In the genomic region with DNA sequence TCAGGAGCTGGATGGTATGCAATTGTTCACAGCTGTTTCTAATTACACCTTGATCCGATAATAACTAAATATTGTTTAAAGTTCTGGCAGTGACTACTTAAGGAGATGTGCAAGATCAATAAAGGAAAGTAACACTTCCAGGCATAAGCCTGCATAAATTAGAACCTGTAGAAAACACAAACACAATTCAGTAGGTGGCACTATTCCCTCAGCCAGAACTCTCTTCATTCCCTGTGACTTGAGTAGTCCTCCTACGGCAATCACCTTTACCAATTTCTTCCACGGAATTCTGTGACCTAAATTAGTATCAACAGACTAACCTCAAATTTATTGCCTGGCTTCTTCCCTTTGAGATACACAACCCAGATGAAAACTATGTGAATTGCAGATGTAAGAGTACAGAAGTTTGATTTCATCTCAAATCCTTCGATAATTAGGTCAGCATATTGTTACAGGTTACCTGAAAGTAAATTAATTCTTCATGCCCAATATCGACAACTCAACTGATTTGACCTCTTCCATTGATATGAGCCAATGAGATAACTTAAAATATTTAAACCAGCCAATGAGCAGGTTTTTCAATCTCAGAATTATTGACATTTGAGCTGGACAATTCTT, we compare ENCODE assay signal across 9 cellular contexts.
A peak's percentile ranks its signal among the peaks of the same experiment; 100 is the strongest.
DNase-seq lines count a peak whose midpoint lies in the region; ATAC-seq and FAIRE-seq lines count a peak whose summit lies in the region.
"Had no signal": no experiment of that assay in that cellular context is flagged by ENCODE, and none has a peak within 500 bp of the region (broad histone marks: within the 10 kb centered on the region; RNA-seq: fewer than 3 reads in every experiment).

No MANE protein-coding gene starts in this region.

- H3K36me3 ChIP-seq in adipocyte (ENCODE audit: control insufficient read depth, insufficient read depth, low read length, severe bottlenecking): no peaks in the 10 kb centered on the region

- no peak overlapping the region for H3K9ac ChIP-seq in adipocyte (ENCODE audit: low read length)

- no peaks in the 10 kb centered on the region for H3K27me3 ChIP-seq in adipocyte (replicated peaks; ENCODE audit: control insufficient read depth, insufficient read depth, low read length)

- H3K4me3 ChIP-seq in adipocyte (ENCODE audit: low read length): no peak overlapping the region

- peaks cover 9% of the 10 kb centered on the region for H3K9me3 ChIP-seq in adipocyte (ENCODE audit: control insufficient read depth, low read length)

- H3K4me1 ChIP-seq in adipocyte (ENCODE audit: control insufficient read depth, insufficient read depth, low read length): peaks cover 11% of the 10 kb centered on the region

- ATAC-seq in HG03045 (IDR thresholded peaks at IDR 0.05; ENCODE audit: unreplicated experiment) (no peak), HG03175 (IDR thresholded peaks at IDR 0.05; ENCODE audit: unreplicated experiment) (no peak), GM21723 (IDR thresholded peaks at IDR 0.05; ENCODE audit: unreplicated experiment) (no peak)

- FAIRE-seq in islet of Langerhans (lab: Jason Lieb, UNC): peak; percentile 94
- FAIRE-seq: endothelial cell of umbilical vein had no signal

- DNase-seq in DMS153 treated with DMSO at 0.1 percent for 48 hours (lab: John Stamatoyannopoulos, UW; ENCODE audit: unreplicated experiment): peak; percentile 58
- peak; percentile 45 for DNase-seq in NCI-H1092 (lab: John Stamatoyannopoulos, UW)
- peak; percentile 69 for DNase-seq in adipocyte (ENCODE audit: low read depth)
- no peak for DNase-seq in activated effector memory CD4-positive, alpha-beta T cell treated with anti-CD3 and anti-CD28 coated beads, Interleukin-2, amount 50 U/mL, for 16 hours
